Comparison of ENCODE assay signal across 7 cellular contexts in genomic region chr9:21803674-21804048, GRCh38. TPM values are rescaled to one million over a fixed set of nuclear protein-coding genes. Genes with fewer than 3 reads are reported as not detected.
DNase-seq lines count a peak whose midpoint lies in the region; ATAC-seq, FAIRE-seq and TF ChIP-seq lines count a peak whose summit lies in the region.

No MANE protein-coding gene starts in this region.

- H3K4me3 Mint-ChIP-seq in activated B cell treated with CpG ODN at 0.5 μM for 24 hours: peak overlapping the region; percentile 99

- peak overlapping the region; percentile 91 for H3K27ac ChIP-seq in hepatocyte
- peak overlapping the region; percentile 55 to 91 (median 88) for H3K27ac ChIP-seq in spleen

- POLR2A ChIA-PET in activated B cell treated with CpG ODN at 0.5 μM for 24 hours (lab: Charles Lee): interaction anchor here (0.9 to 2.4 kb wide), 4 partner anchors 30 to 435 kb away, joined by 3 to 14 read pairs (median 3); partner anchors contain the start of genes CDKN2A and CDKN2B-AS1

- H3K4me3 ChIP-seq in HFF-Myc (replicated peaks; ENCODE audit: low read depth, low read length) (peak overlapping the region; percentile 92), hepatocyte (peak overlapping the region; percentile 80), spleen (peak overlapping the region; percentile 46 to 97 (median 93))

- peaks cover 65% of the 10 kb centered on the region for H3K4me1 Mint-ChIP-seq in activated B cell treated with CpG ODN at 0.5 μM for 24 hours

- peaks cover 55% of the 10 kb centered on the region for H3K79me2 ChIP-seq in hepatocyte

- DNase-seq in HFF-Myc (ENCODE audit: extremely low read depth, low read depth) (no peak), activated B cell treated with CpG ODN at 0.5 μM for 24 hours (no peak), hepatocyte (ENCODE audit: low spot score) (no peak), spleen (no peak), GM12891 (ENCODE audit: insufficient read length, low spot score) (no peak), GM19238 (ENCODE audit: insufficient read length, low spot score) (no peak), anterior cingulate cortex (lab: John Stamatoyannopoulos, UW) (no peak)

- H2AFZ ChIP-seq in hepatocyte: peak overlapping the region; percentile 80

- intact Hi-C loops in activated B cell treated with CpG ODN at 0.5 μM for 24 hours (cut with micrococcal nuclease): loop anchor here (1.0 to 10.0 kb wide), 5 partner anchors 14 to 1181 kb away; partner anchors contain the start of genes CDKN2B, HACD4 and MLLT3
- intact Hi-C loops in spleen (cut with DNase I; ENCODE audit: low total_unique reads): no loop called here

- H4K20me1 ChIP-seq in hepatocyte (ENCODE audit: insufficient read depth, poor library complexity, severe bottlenecking): peaks cover 10% of the 10 kb centered on the region

- H3K9me3 Mint-ChIP-seq in activated B cell treated with CpG ODN at 0.5 μM for 24 hours: no peaks in the 10 kb centered on the region

- TF ChIP-seq CTCF in HFF-Myc (IDR thresholded peaks at IDR 0.05; ENCODE audit: low read depth, low read length, missing control alignments) (no peak), activated B cell treated with CpG ODN at 0.5 μM for 24 hours (IDR thresholded peaks at IDR 0.05) (no peak), hepatocyte (IDR thresholded peaks at IDR 0.05; ENCODE audit: poor library complexity) (no peak), spleen (IDR thresholded peaks at IDR 0.05 in 8 of 11, conservative IDR thresholded peaks at IDR 0.05 in 3 of 11) (no peak)

- H3K9me3 ChIP-seq in hepatocyte (ENCODE audit: low read depth) (no peaks in the 10 kb centered on the region), spleen (no peaks in the 10 kb centered on the region)

- peak overlapping the region; percentile 91 for H3K27ac Mint-ChIP-seq in activated B cell treated with CpG ODN at 0.5 μM for 24 hours

- H3K36me3 Mint-ChIP-seq in activated B cell treated with CpG ODN at 0.5 μM for 24 hours (ENCODE audit: low read depth): peaks cover 17% of the 10 kb centered on the region

- no peaks in the 10 kb centered on the region for H3K9me2 ChIP-seq in hepatocyte (replicated peaks; ENCODE audit: insufficient read depth)

- 16% methylated on average over 9 of the region's 9 CpGs for WGBS in hepatocyte (ENCODE audit: low lambda C conversion rate, missing lambda C conversion rate)
- WGBS in spleen, 5 donors: 55 to 72% (median 60%) methylated on average over 9 of the region's 9 CpGs

- CTCF ChIA-PET in activated B cell treated with CpG ODN at 0.5 μM for 24 hours (lab: Charles Lee): interaction anchor here (1.0 to 1.9 kb wide), 2 partner anchors 234 to 435 kb away, joined by 3 to 5 read pairs; no protein-coding TSS in a partner anchor

- no peak for ATAC-seq in activated B cell treated with CpG ODN at 0.5 μM for 24 hours (ENCODE audit: low read depth)

- H3K27me3 ChIP-seq in hepatocyte (no peaks in the 10 kb centered on the region), spleen (replicated peaks in 1 of 7) (no peaks in the 10 kb centered on the region)

- H3K4me2 ChIP-seq in hepatocyte: peak overlapping the region; percentile 95

- peaks cover 5% of the 10 kb centered on the region for H3K27me3 Mint-ChIP-seq in activated B cell treated with CpG ODN at 0.5 μM for 24 hours

- no peak for TF ChIP-seq POLR2A in spleen (IDR thresholded peaks at IDR 0.05)
- TF ChIP-seq POLR2A in GM12891 (IDR thresholded peaks at IDR 0.05; ENCODE audit: low read depth, low read length): no peak

- no peak for FAIRE-seq in GM12891 (lab: Jason Lieb, UNC)

- H3K4me1 ChIP-seq in hepatocyte (ENCODE audit: insufficient read depth) (peaks cover 8% of the 10 kb centered on the region), spleen (peaks cover 18 to 68% (median 49%) of the 10 kb centered on the region in 6 donors)

- H3K36me3 ChIP-seq in hepatocyte (replicated peaks; ENCODE audit: insufficient read depth, low read depth) (no peaks in the 10 kb centered on the region), spleen (peaks cover 0 to 26% (median 2%) of the 10 kb centered on the region in 6 donors)

TF ChIP-seq in GM12891, 5 proteins besides CTCF, POLR2A, EP300 and RAD21:
- TF ChIP-seq POU2F2 (IDR thresholded peaks at IDR 0.05; ENCODE audit: low read depth, low read length): no peak
- TF ChIP-seq PAX5 (IDR thresholded peaks at IDR 0.05; ENCODE audit: insufficient read depth, low read length, severe bottlenecking): no peak
- no peak for TF ChIP-seq POLR2AphosphoS5 (IDR thresholded peaks at IDR 0.05; ENCODE audit: low read depth, low read length)
- TF ChIP-seq TAF1 (IDR thresholded peaks at IDR 0.05; ENCODE audit: low read depth, low read length): no peak
- no peak for TF ChIP-seq SPI1 (IDR thresholded peaks at IDR 0.05; ENCODE audit: low read depth, low read length)

RNA-seq across cellular contexts. Expression of gene MTAP, which starts 1.2 kb away (rescaled TPM):
- total RNA-seq in activated B cell treated with CpG ODN at 0.5 μM for 24 hours (30.4 and 43.2 TPM in 2 replicates), hepatocyte (18.9 and 38.8 TPM in 2 replicates), spleen (10 to 100 TPM; 26.0 to 56.3 (median 44.9) TPM)
- polyA plus RNA-seq in hepatocyte (15.9 and 21.2 TPM in 2 replicates), spleen (10 to 100 TPM; 11.9 to 12.9 (median 12.6) TPM)
- polyA plus RNA-seq in GM12891 (2012; ENCODE audit: low read depth, missing spikeins): 6.9 TPM
